1 cellular context compared by ENCODE assay signal in genomic region chr16:49920397-49920796, GRCh38.
TF ChIP-seq lines count a peak whose summit lies in the region.

No MANE protein-coding gene starts in this region.

TF ChIP-seq in H1, 55 proteins besides CTCF, POLR2A, EP300 and RAD21:
- TF ChIP-seq PHF8 (conservative IDR thresholded peaks at IDR 0.05; ENCODE audit: low read depth, low read length) (no peak), MAX (IDR thresholded peaks at IDR 0.05) (no peak), RXRA (IDR thresholded peaks at IDR 0.05; ENCODE audit: insufficient read depth, low read depth, low read length) (no peak), SIRT6 (IDR thresholded peaks at IDR 0.05; ENCODE audit: low read length) (no peak), YY1 (IDR thresholded peaks at IDR 0.05; ENCODE audit: low read depth, low read length) (no peak), SP1 (IDR thresholded peaks at IDR 0.05; ENCODE audit: low read depth, low read length) (no peak), KDM4A (IDR thresholded peaks at IDR 0.05; ENCODE audit: low read depth, low read length, severe bottlenecking) (no peak), HDAC6 (IDR thresholded peaks at IDR 0.05; ENCODE audit: low read depth, low read length) (no peak), HDAC2 (IDR thresholded peaks at IDR 0.05; ENCODE audit: borderline replicate concordance in 1 of 2, low read depth in 2 of 2, low read length in 2 of 2) (no peak), POLR2AphosphoS5 (IDR thresholded peaks at IDR 0.05; ENCODE audit: low read depth, low read length) (no peak), RNF2 (IDR thresholded peaks at IDR 0.05; ENCODE audit: borderline replicate concordance, low read depth, low read length, missing control alignments, poor library complexity, severe bottlenecking) (no peak), GABPA (IDR thresholded peaks at IDR 0.05; ENCODE audit: borderline replicate concordance, insufficient read depth, low read length) (no peak), NRF1 (IDR thresholded peaks at IDR 0.05; ENCODE audit: low read depth, low read length) (no peak), MAFK (IDR thresholded peaks at IDR 0.05; ENCODE audit: low read depth, low read length) (no peak), ATF2 (IDR thresholded peaks at IDR 0.05; ENCODE audit: low read length) (no peak)
